In the genomic region with DNA sequence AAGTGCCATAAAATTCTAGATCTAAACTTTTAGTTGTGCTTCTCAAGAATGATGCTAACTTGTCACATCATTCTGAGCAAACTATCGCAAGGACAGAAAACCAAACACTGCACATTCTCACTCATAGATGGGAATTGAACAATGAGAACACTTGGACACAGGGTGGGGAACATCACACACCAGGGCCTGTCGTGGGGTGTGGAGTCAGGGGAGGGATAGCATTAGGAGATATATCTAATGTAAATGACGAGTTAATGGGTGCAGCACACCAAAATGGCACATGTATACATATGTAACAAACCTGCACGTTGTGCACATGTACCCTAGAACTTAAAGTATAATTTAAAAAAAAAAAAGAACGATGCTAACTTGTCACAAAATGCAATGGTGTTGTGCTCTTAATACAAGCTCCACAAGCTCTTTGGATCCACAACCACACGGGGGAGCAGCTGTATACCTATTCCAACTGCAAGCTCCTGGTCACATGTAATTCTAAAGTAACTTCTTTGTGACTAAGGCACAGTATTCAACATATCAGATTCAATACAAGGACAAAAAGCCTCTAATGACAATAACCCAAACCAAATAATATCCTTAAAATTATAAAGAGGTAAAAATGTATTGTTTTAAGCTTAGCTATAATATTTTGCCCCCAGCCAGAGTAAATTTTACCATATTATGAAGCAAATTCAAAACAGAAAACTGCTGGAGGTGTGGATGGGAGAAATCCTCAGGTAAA, we compare ENCODE assay signal across 8 cellular contexts. TPM values are rescaled to one million over a fixed set of nuclear protein-coding genes. Genes with fewer than 3 reads are reported as not detected.
DNase-seq lines count a peak whose midpoint lies in the region; ATAC-seq and TF ChIP-seq lines count a peak whose summit lies in the region.
"Not testable (repeated sequence)": the region's sequence is repeated elsewhere in the genome, so short reads cannot be mapped to it uniquely, and the experiment has no call there.

No MANE protein-coding gene starts in this region.

- H3K4me3 Mint-ChIP-seq in activated T-helper 17 cell treated with anti-CD3 and anti-CD28 coated beads, Interleukin-2, amount 50 U/mL, for 72 hours; nephron progenitor cell: not testable (repeated sequence)

- H3K4me2 ChIP-seq in PC-9: not testable (repeated sequence)

- H3K4me1 Mint-ChIP-seq in activated T-helper 17 cell treated with anti-CD3 and anti-CD28 coated beads, Interleukin-2, amount 50 U/mL, for 72 hours: peaks cover 20% of the 10 kb centered on the region
- H3K4me1 Mint-ChIP-seq in nephron progenitor cell: peaks cover 11% of the 10 kb centered on the region

- CTCF ChIA-PET in PC-9 (lab: Charles Lee): interaction anchor here (0.6 to 1.5 kb wide), 6 partner anchors 12 to 893 kb away, joined by 3 to 6 read pairs (median 3); no protein-coding TSS in a partner anchor

- H3K79me2 ChIP-seq in PC-9 (ENCODE audit: low read depth): not testable (repeated sequence)

- H3K36me3 Mint-ChIP-seq in activated T-helper 17 cell treated with anti-CD3 and anti-CD28 coated beads, Interleukin-2, amount 50 U/mL, for 72 hours (ENCODE audit: low read depth): peaks cover 24% of the 10 kb centered on the region
- H3K36me3 Mint-ChIP-seq in nephron progenitor cell (ENCODE audit: low read depth): peaks cover 33% of the 10 kb centered on the region

- POLR2A ChIA-PET in PC-9 (lab: Charles Lee; ENCODE audit: unreplicated experiment): not testable (repeated sequence)

- H3K27me3 ChIP-seq in HAP-1 (ENCODE audit: low read depth); PC-9 (ENCODE audit: insufficient read depth, low read depth); tibial artery: not testable (repeated sequence)

- H3K9me2 ChIP-seq in PC-9 (ENCODE audit: insufficient read depth): not testable (repeated sequence)

- peak; percentile 57 for ATAC-seq in activated T-helper 17 cell treated with anti-CD3 and anti-CD28 coated beads, Interleukin-2, amount 50 U/mL, for 72 hours (replicated peaks)

- not testable (repeated sequence) for H3K4me3 ChIP-seq in HAP-1; PC-9; fibroblast of villous mesenchyme (ENCODE audit: low read depth, low read length); tibial artery

- H3K9me3 Mint-ChIP-seq in activated T-helper 17 cell treated with anti-CD3 and anti-CD28 coated beads, Interleukin-2, amount 50 U/mL, for 72 hours; nephron progenitor cell: not testable (repeated sequence)

- not testable (repeated sequence) for BruUV-seq in PC-9 (replicated peaks; lab: Mats Ljungman, UMichigan)

- not testable (repeated sequence) for H3K9me3 ChIP-seq in HAP-1; PC-9 (ENCODE audit: insufficient read depth, low read depth); tibial artery

- intact Hi-C loops in PC-9 (cut with micrococcal nuclease; ENCODE audit: unreplicated experiment): loop anchor here (1.0 kb wide), 1 partner anchor 558 kb away; no protein-coding TSS in a partner anchor
- intact Hi-C loops in tibial artery (cut with DNase I; ENCODE audit: low total_unique reads): not testable (repeated sequence)

- in situ Hi-C loops in HAP-1 (cut with MboI; ENCODE audit: low sequenced_read_pairs): not testable (repeated sequence)

- peak overlapping the region; percentile 13; the same call in 1 of the 2 replicates for H3K27ac ChIP-seq in PC-9
- H3K27ac ChIP-seq in tibial artery: not testable (repeated sequence)

- not testable (repeated sequence) for H3K27me3 Mint-ChIP-seq in activated T-helper 17 cell treated with anti-CD3 and anti-CD28 coated beads, Interleukin-2, amount 50 U/mL, for 72 hours; nephron progenitor cell (ENCODE audit: low read depth, poor library complexity)

- H4K20me1 ChIP-seq in PC-9 (ENCODE audit: insufficient read depth): not testable (repeated sequence)

- DNase-seq in ELF-1 (ENCODE audit: low read depth, low spot score) (peak; percentile 39), HAP-1 (ENCODE audit: low spot score in 2 of 2) (peak; percentile 43 to 67), PC-9 (peak in 1 of 2 experiments; percentile 21), fibroblast of villous mesenchyme (ENCODE audit: low read depth) (peak; percentile 76), nephron progenitor cell (peak; percentile 32), tibial artery (peak; percentile 59 to 69)

- H3K4me1 ChIP-seq in HAP-1: peaks cover 11% of the 10 kb centered on the region
- not testable (repeated sequence) for H3K4me1 ChIP-seq in PC-9 (replicated peaks; ENCODE audit: insufficient read depth); tibial artery

- not testable (repeated sequence) for H3K36me3 ChIP-seq in HAP-1 (replicated peaks); PC-9 (ENCODE audit: low read depth); tibial artery

- not testable (repeated sequence) for H2AFZ ChIP-seq in PC-9

- TF ChIP-seq CTCF in LNCAP (IDR thresholded peaks at IDR 0.05) (peak; percentile 91), PC-9 (conservative IDR thresholded peaks at IDR 0.05) (peak; percentile 63), fibroblast of villous mesenchyme (IDR thresholded peaks at IDR 0.05; ENCODE audit: insufficient read depth, low read depth, low read length) (peak; percentile 61), nephron progenitor cell (IDR thresholded peaks at IDR 0.05) (peak; percentile 50), tibial artery (IDR thresholded peaks at IDR 0.05) (peak; percentile 31 to 45)

- H3K27ac Mint-ChIP-seq in activated T-helper 17 cell treated with anti-CD3 and anti-CD28 coated beads, Interleukin-2, amount 50 U/mL, for 72 hours; nephron progenitor cell: not testable (repeated sequence)

- not testable (repeated sequence) for H3F3A ChIP-seq in PC-9 (ENCODE audit: insufficient read depth, low read depth)

RNA-seq across cellular contexts. Expression of a gene that starts 53.7 kb away (rescaled TPM):
- total RNA-seq in PC-9 (2021): 48.8 and 51.0 TPM in 2 replicates
- total RNA-seq in activated T-helper 17 cell treated with anti-CD3 and anti-CD28 coated beads, Interleukin-2, amount 50 U/mL, for 72 hours: 10 to 100 TPM; 50.1 to 50.5 TPM
- total RNA-seq in fibroblast of villous mesenchyme: 38.3 and 51.8 TPM in 2 replicates

Comparison
In these comparisons a context has a peak if more than half of its experiments do, and no peak if none do; other contexts are left out.
1. CTCF ChIP-seq: peak in every context shown above with its lines; median percentile 91 in LNCAP; 63 in PC-9; 61 in fibroblast of villous mesenchyme; 50 in nephron progenitor cell; 38 in tibial artery.